16 cellular contexts compared by ENCODE assay signal in the genomic region with DNA sequence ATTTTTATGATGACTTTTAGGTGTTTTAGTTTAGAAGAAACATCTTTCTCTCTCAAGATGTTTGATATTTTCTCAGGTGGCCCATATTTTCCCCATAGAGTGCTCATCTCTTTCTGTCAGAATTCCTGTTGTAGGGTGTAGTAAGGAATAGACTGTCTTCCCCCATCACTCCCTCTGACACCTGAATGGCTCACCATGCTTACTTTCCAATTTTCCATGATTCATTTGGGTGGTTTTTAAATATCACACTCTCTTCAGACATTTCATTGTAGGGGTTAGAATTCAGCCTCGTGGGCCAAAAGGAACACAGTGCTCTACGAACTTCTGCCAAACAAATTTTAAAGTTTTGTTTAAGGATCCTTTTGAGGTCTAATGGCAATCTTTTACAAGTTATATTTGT. TPM values are rescaled to one million over a fixed set of nuclear protein-coding genes. Genes with fewer than 3 reads are reported as not detected.
DNase-seq lines count a peak whose midpoint lies in the region; ATAC-seq and TF ChIP-seq lines count a peak whose summit lies in the region.
"Had no signal": no experiment of that assay in that cellular context is flagged by ENCODE, and none has a peak within 500 bp of the region (broad histone marks: within the 10 kb centered on the region; RNA-seq: fewer than 3 reads in every experiment).

No MANE protein-coding gene starts in this region.

- intact Hi-C loops in heart left ventricle (cut with DNase I) (no loop called here), cardiac septum (cut with DNase I) (no loop called here), tibial artery (cut with DNase I; ENCODE audit: low total_unique reads) (no loop called here)

- no peaks in the 10 kb centered on the region for H3K27me3 ChIP-seq in heart left ventricle
- H3K27me3 ChIP-seq in RWPE2 (ENCODE audit: insufficient read depth, poor library complexity, severe bottlenecking), result no peaks in the 10 kb centered on the region
- H3K27me3 ChIP-seq in right atrium auricular region, result no peaks in the 10 kb centered on the region
- no peaks in the 10 kb centered on the region for H3K27me3 ChIP-seq in thoracic aorta (replicated peaks; ENCODE audit: insufficient read depth)
- no peaks in the 10 kb centered on the region for H3K27me3 ChIP-seq in tibial artery

- TF ChIP-seq POLR2A in heart left ventricle (IDR thresholded peaks at IDR 0.05), result no peak

- peak overlapping the region in 11 of 12 donors; percentile 28 to 90 (median 67) for H3K27ac ChIP-seq in heart left ventricle
- peak overlapping the region; percentile 56 for H3K27ac ChIP-seq in RWPE2 (ENCODE audit: poor library complexity, severe bottlenecking)
- H3K27ac ChIP-seq in right atrium auricular region, result peak overlapping the region; percentile 56 to 77
- peak overlapping the region; percentile 0 to 51 for H3K27ac ChIP-seq in thoracic aorta
- H3K27ac ChIP-seq in tibial artery, result no peak overlapping the region

- H3K9me3 ChIP-seq in heart left ventricle (no peaks in the 10 kb centered on the region), RWPE2 (ENCODE audit: severe bottlenecking) (no peaks in the 10 kb centered on the region), right atrium auricular region (no peaks in the 10 kb centered on the region), thoracic aorta (no peaks in the 10 kb centered on the region), tibial artery (no peaks in the 10 kb centered on the region)
- H3K9me3 ChIP-seq: SK-N-SH had no signal

- 55 to 64% (median 61%) methylated on average over 2 of the region's 2 CpGs for WGBS in heart left ventricle, 4 donors

- H3K4me1 ChIP-seq in heart left ventricle (peaks cover 0 to 48% (median 15%) of the 10 kb centered on the region in 12 donors), RWPE2 (ENCODE audit: insufficient read depth, poor library complexity, severe bottlenecking) (peaks cover 26% of the 10 kb centered on the region), right atrium auricular region (peaks cover 0 to 18% of the 10 kb centered on the region in 2 donors), thoracic aorta (ENCODE audit: control insufficient read depth in 1 of 2, low read depth in 2 of 2) (peaks cover 11 to 12% of the 10 kb centered on the region in 2 donors), tibial artery (peaks cover 0 to 11% (median 1%) of the 10 kb centered on the region in 4 donors)

- no peak for TF ChIP-seq CTCF in heart left ventricle (IDR thresholded peaks at IDR 0.05)
- no peak for TF ChIP-seq CTCF in RWPE2 (IDR thresholded peaks at IDR 0.05; ENCODE audit: poor library complexity, severe bottlenecking)
- TF ChIP-seq CTCF in right atrium auricular region (IDR thresholded peaks at IDR 0.05), result no peak
- TF ChIP-seq CTCF in thoracic aorta (IDR thresholded peaks at IDR 0.05), result no peak
- TF ChIP-seq CTCF in tibial artery (IDR thresholded peaks at IDR 0.05), result no peak

- ATAC-seq in heart left ventricle (peak in 1 of 4 donors; percentile 35), RWPE2 (ENCODE audit: low read depth) (no peak; the same call in 2 of the 3 replicates), thoracic aorta (ENCODE audit: insufficient number of reproducible peaks, low FRiP score, low read depth) (no peak), HG02798 (IDR thresholded peaks at IDR 0.05; ENCODE audit: poor library complexity, unreplicated experiment) (no peak)

- H3K4me3 ChIP-seq in heart left ventricle, result no peak overlapping the region
- no peak overlapping the region for H3K4me3 ChIP-seq in RWPE2 (ENCODE audit: severe bottlenecking)
- no peak overlapping the region for H3K4me3 ChIP-seq in right atrium auricular region
- no peak overlapping the region for H3K4me3 ChIP-seq in thoracic aorta
- no peak overlapping the region for H3K4me3 ChIP-seq in tibial artery
- H3K4me3 ChIP-seq: PC-9 had no signal

- no peak for DNase-seq in heart left ventricle
- no peak for DNase-seq in cardiac septum (ENCODE audit: low spot score)
- no peak for DNase-seq in RWPE2 (ENCODE audit: low spot score)
- no peak for DNase-seq in right atrium auricular region (ENCODE audit: low spot score)
- no peak for DNase-seq in thoracic aorta (ENCODE audit: low spot score)
- DNase-seq in tibial artery, result no peak
- no peak for DNase-seq in NCI-H446 (lab: John Stamatoyannopoulos, UW)
- DNase-seq: C1 segment of cervical spinal cord, H7, NCI-H1436 treated with DMSO at 0.1 percent for 48 hours, NCI-H2081 treated with DMSO at 0.1 percent for 48 hours, NCI-H69, PC-9, SK-N-SH had no signal

- H3K36me3 ChIP-seq in heart left ventricle (no peaks in the 10 kb centered on the region), RWPE2 (ENCODE audit: low read depth) (no peaks in the 10 kb centered on the region), right atrium auricular region (no peaks in the 10 kb centered on the region), thoracic aorta (no peaks in the 10 kb centered on the region), tibial artery (no peaks in the 10 kb centered on the region)

RNA-seq across cellular contexts. Expression of a gene that starts 24.0 kb away (rescaled TPM):
- total RNA-seq in heart left ventricle (1 to 10 TPM in 8 of 9 donors, under 1 TPM in 1; 0.99 to 4.0 (median 2.8) TPM), cardiac septum (4.0 TPM), right atrium auricular region (1 to 10 TPM; 1.5 to 2.3 TPM), thoracic aorta (1 to 10 TPM; 1.6 to 3.2 TPM)
- polyA plus RNA-seq in heart left ventricle, result 1 to 10 TPM; 1.3 to 2.5 TPM
- polyA plus RNA-seq: IgD-negative memory B cell had no signal

Comparison
In these comparisons a context has a peak if more than half of its experiments do, and no peak if none do; other contexts are left out.
1. H3K27ac ChIP-seq: peak in heart left ventricle (11 of 12), RWPE2 (single experiment), right atrium auricular region (2 of 2) and thoracic aorta (2 of 2); none in tibial artery (0 of 2).